ENCODE assay signal across 8 cellular contexts in the genomic region with DNA sequence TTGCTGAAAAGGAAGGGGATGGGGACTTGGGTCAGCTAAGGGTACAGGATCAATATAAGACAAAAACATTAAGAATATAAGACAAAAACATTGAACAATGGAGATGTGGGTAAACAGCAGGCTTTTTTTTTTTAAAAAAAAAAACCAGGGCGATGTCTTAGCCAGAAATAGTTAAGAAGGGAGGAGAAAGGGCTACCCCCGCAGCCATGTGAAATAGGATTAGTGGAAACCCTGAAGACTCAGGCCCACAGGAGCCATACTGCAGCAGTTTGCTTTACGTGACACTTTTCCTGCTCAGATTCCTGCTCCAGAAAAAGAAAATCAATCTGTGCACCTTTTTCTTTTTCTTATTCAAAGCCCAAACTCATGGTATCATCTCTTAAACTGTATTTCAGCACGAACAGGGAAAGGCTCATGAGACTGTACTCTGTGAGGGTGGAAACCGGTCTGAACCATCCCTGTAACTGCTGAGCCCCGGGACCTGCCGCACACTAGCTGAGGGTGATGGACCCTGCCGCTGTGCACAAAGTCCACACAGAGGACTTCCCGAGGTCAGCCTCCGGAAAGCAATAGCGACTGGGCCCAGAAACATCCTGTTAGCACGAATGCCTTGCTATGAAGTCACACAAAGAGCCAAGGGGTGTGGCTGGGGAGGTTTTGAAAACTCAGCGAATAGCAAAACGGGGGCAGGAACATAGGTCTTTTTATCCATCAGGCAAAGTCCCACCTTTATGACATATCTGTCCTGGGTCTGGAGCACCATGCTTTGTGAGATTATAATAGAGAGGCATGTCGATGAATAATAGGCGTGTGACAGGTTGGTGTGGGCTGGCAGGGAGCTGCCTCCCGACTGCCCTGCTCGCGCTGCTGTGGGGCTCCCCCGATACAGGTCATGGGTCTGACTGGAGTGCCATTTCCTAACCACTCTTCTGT. TPM values are rescaled to one million over a fixed set of nuclear protein-coding genes. Genes with fewer than 3 reads are reported as not detected.
DNase-seq lines count a peak whose midpoint lies in the region; ATAC-seq and TF ChIP-seq lines count a peak whose summit lies in the region.

No MANE protein-coding gene starts in this region.

- H3K4me3 ChIP-seq in right cardiac atrium (ENCODE audit: low read length) (peak overlapping the region; percentile 40), skeletal muscle cell (ENCODE audit: low read depth, low read length) (peak overlapping the region; percentile 46)

- H3K9me3 ChIP-seq in right cardiac atrium (ENCODE audit: control insufficient read depth, low read length): no peaks in the 10 kb centered on the region

- DNase-seq in GM10248 (ENCODE audit: extremely low spot score) (peak; percentile 51), NCI-H510A treated with DMSO at 0.1 percent for 48 hours (lab: John Stamatoyannopoulos, UW) (peak; percentile 72), right cardiac atrium (peak in 2 of 3 donors; percentile 35 to 65), skeletal muscle cell (ENCODE audit: low read depth) (no peak), midbrain (lab: John Stamatoyannopoulos, UW) (no peak), NCI-H1105 treated with DMSO at 0.1 percent for 48 hours (lab: John Stamatoyannopoulos, UW) (no peak)
- DNase-seq in activated naive CD4-positive, alpha-beta T cell treated with anti-CD3 and anti-CD28 coated beads, Interleukin-2, amount 50 U/mL, for 16 hours: peak; percentile 26

- peak; percentile 54 to 76 for ATAC-seq in right cardiac atrium
- ATAC-seq in GM19463 (IDR thresholded peaks at IDR 0.05; ENCODE audit: unreplicated experiment): no peak

- peaks cover 4% of the 10 kb centered on the region for H3K4me1 ChIP-seq in right cardiac atrium (ENCODE audit: control insufficient read depth, insufficient read depth, low read length)

- H3K27me3 ChIP-seq in right cardiac atrium (ENCODE audit: control insufficient read depth, insufficient read depth): no peaks in the 10 kb centered on the region

- POLR2A ChIA-PET in GM10248 (lab: Yijun Ruan, JAX): interaction anchor here (0.7 to 1.0 kb wide), 2 partner anchors 30 to 83 kb away, joined by 3 to 4 read pairs; no protein-coding TSS in a partner anchor

- H3K27ac ChIP-seq in right cardiac atrium (ENCODE audit: low read length): no peak overlapping the region

- 43% methylated on average over 20 of the region's 20 CpGs for WGBS in right cardiac atrium

- TF ChIP-seq CTCF in GM10248 (IDR thresholded peaks at IDR 0.05; ENCODE audit: control extremely low read depth, extremely low read depth, low read depth, missing control alignments): no peak

- intact Hi-C loops in right cardiac atrium (cut with DNase I): no loop called here

- CTCF ChIA-PET in GM10248 (lab: Yijun Ruan, JAX): interaction anchor here (1.5 kb wide), 1 partner anchor 36 kb away, joined by 5 read pairs; no protein-coding TSS in a partner anchor

RNA-seq across cellular contexts. Expression of a gene that starts 33.2 kb away (rescaled TPM):
- 1 to 10 TPM; 1.3 to 2.6 (median 1.7) TPM for total RNA-seq in right cardiac atrium
- polyA plus RNA-seq in right cardiac atrium: 0.95 TPM

Comparison
In these comparisons a context has a peak if more than half of its experiments do, and no peak if none do; other contexts are left out.
1. DNase-seq: peak in GM10248 (single experiment), NCI-H510A treated with DMSO at 0.1 percent for 48 hours (single experiment), activated naive CD4-positive, alpha-beta T cell treated with anti-CD3 and anti-CD28 coated beads, Interleukin-2, amount 50 U/mL, for 16 hours (single experiment) and right cardiac atrium (2 of 3); none in skeletal muscle cell (single experiment), midbrain (single experiment) and NCI-H1105 treated with DMSO at 0.1 percent for 48 hours (single experiment).